ENCODE assay signal across 7 cellular contexts in the genomic region with DNA sequence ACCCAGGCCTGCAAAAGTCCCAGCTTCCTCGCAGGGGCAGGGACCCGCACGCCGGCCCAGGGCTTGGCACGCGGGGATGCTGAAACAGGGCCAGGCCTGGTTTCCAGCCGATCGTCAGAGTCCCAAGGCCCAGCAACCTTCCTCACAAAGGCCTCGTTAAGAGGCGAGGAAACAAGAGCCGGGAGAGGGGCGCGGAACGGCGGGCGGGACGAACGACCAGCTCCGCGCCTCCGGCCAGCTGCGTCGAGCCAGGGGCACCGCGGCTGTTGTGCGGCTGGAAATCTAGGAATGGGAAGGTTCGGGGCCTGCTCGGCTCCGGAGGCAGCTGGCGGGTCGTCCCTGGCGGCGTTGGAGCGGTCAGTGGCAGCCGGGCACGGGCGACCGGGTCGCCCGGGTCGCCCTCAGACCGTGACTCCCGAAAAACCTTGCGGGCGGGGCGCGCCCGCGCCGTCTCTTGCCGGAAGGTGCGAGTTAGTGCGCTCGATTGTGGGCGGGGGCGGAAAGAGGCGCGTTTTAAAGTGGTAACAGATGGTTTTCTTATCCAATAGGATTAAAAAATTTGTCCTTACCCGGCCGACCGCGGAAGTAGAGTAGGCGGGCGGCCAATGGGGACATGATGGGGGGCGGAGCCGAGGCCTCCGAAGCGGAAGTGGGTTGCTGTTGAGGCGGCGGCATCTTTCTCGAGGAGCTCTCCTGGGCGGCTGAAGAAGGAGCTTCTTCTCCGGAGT.
DNase-seq lines count a peak whose midpoint lies in the region; ATAC-seq and TF ChIP-seq lines count a peak whose summit lies in the region.

TSS of gene RNF4 (plus strand) at position 643 of the 728 bp plus-strand sequence. CDS start 21,388 bp downstream, outside the sequence.

- no peak for TF ChIP-seq CTCF in retinal pigment epithelial cell (conservative IDR thresholded peaks at IDR 0.05; ENCODE audit: low read depth, low read length)

- peak; percentile 98 to 99 for DNase-seq in NCI-H2081 (lab: John Stamatoyannopoulos, UW)
- peak; percentile 89 for DNase-seq in T1000 (lab: John Stamatoyannopoulos, UW)
- DNase-seq in astrocyte of the hippocampus (ENCODE audit: low read depth, low spot score): peak; percentile 98
- DNase-seq in hippocampal formation (lab: John Stamatoyannopoulos, UW): peak; percentile 89 to 97
- peak; percentile 87 for DNase-seq in retinal pigment epithelial cell (ENCODE audit: low read depth)

- ATAC-seq in GM18508 (IDR thresholded peaks at IDR 0.05; ENCODE audit: insufficient read depth, unreplicated experiment) (peak; percentile 61), HG03025 (IDR thresholded peaks at IDR 0.05; ENCODE audit: low FRiP score, unreplicated experiment) (peak; percentile 79)

- H3K4me3 ChIP-seq in retinal pigment epithelial cell (ENCODE audit: low read length): peak within 1 kb of the TSS; percentile 91

Comparison
In these comparisons a context has a peak if more than half of its experiments do, and no peak if none do; other contexts are left out.
1. Peak in every context shown above with its lines: DNase-seq, ATAC-seq and H3K4me3 ChIP-seq.